In the genomic region with DNA sequence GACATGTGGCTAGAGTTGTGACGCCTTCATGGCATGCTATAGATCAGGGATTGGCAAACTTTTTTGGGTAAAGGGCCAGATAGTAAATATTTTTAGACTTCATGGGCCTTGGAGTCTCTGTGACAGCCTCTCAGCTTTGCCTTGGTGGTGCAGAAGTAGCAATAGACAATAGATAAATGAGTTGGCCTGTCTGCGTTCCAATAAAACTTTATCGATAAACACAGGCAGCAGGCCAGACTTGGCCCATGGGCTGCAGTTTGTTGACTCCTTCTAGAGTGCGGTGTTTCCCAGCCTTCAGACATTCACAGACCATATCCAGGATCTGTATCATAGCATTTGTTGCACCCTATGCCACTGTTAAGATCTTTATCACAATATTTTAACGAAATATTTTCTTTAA, we compare ENCODE assay signal across 27 cellular contexts.
"Had no signal": no experiment of that assay in that cellular context is flagged by ENCODE, and none has a peak within 500 bp of the region (broad histone marks: within the 10 kb centered on the region; RNA-seq: fewer than 3 reads in every experiment).

No MANE protein-coding gene starts in this region.

- ATAC-seq: left colon; left lung; lower lobe of right lung; naive thymus-derived CD8-positive, alpha-beta T cell; psoas muscle; sciatic nerve; stimulated activated naive B cell treated with anti-CD40 and anti-IgM and Interleukin-4, amounts not matched to agents 10 μg/mL and 1 μg/mL and 100 μg/mL, for 72 hours; stimulated activated naive CD8-positive, alpha-beta T cell treated with anti-CD3 and anti-CD28 coated beads, Interleukin-15, Interleukin-2, amounts not matched to agents 100 U/mL and 50 U/mL, for 24 hours had no signal

- H3K27me3 Mint-ChIP-seq: stimulated activated naive B cell treated with anti-CD40 and anti-IgM and Interleukin-4, amounts not matched to agents 10 μg/mL and 1 μg/mL and 100 μg/mL, for 72 hours had no signal

- H3K27ac ChIP-seq: left lung, lower lobe of right lung, parathyroid adenoma, psoas muscle, skin epidermis, stomach, testis, thyroid gland, transverse colon, upper lobe of left lung had no signal

- H3K9me3 Mint-ChIP-seq: immature natural killer cell; naive thymus-derived CD8-positive, alpha-beta T cell; nephron; neural crest cell had no signal

- H3K9me3 ChIP-seq: left lung, lower lobe of right lung, psoas muscle, stomach, testis, thyroid gland, transverse colon, upper lobe of left lung had no signal

- H3K79me2 ChIP-seq: parathyroid adenoma had no signal

- H2AFZ ChIP-seq: parathyroid adenoma had no signal

- H3K36me3 ChIP-seq: thyroid gland had no signal

- H3K4me1 ChIP-seq: left lung, lower lobe of right lung, parathyroid adenoma, testis, thyroid gland, upper lobe of left lung had no signal

- DNase-seq: hypothalamus; immature natural killer cell; kidney; left colon; lower lobe of right lung; mammary epithelial cell; mesenchymal stem cell; naive thymus-derived CD8-positive, alpha-beta T cell; nucleus accumbens; psoas muscle; stimulated activated CD4-positive, alpha-beta T cell treated with anti-CD3 and anti-CD28 coated beads, Interleukin-12 subunit alpha, Interleukin-12 subunit beta, amount 100 ng/mL, for 4 hours; stimulated activated CD4-positive, alpha-beta T cell treated with anti-CD3 and anti-CD28 coated beads, Interleukin-15, amount 100 ng/mL, for 24 hours; stimulated activated CD4-positive, alpha-beta T cell treated with anti-CD3 and anti-CD28 coated beads, Interleukin-2, amount 100 ng/mL, for 24 hours; stimulated activated CD4-positive, alpha-beta T cell treated with anti-CD3 and anti-CD28 coated beads, Interleukin-4, amount 100 ng/mL, for 1 hour; stimulated activated naive B cell treated with anti-CD40 and anti-IgM and Interleukin-4, amounts not matched to agents 10 μg/mL and 1 μg/mL and 100 μg/mL, for 72 hours; stimulated activated naive CD8-positive, alpha-beta T cell treated with anti-CD3 and anti-CD28 coated beads, Interleukin-15, Interleukin-2, amounts not matched to agents 100 U/mL and 50 U/mL, for 24 hours; stomach; testis; thyroid gland; transverse colon had no signal

- H3K27me3 ChIP-seq: left lung, stomach, testis, thyroid gland, transverse colon, upper lobe of left lung had no signal

- H3K27ac Mint-ChIP-seq: nephron; stimulated activated naive B cell treated with anti-CD40 and anti-IgM and Interleukin-4, amounts not matched to agents 10 μg/mL and 1 μg/mL and 100 μg/mL, for 72 hours had no signal

- H3K4me3 ChIP-seq: left lung, lower lobe of right lung, psoas muscle, skin epidermis, stomach, testis, thyroid gland, transverse colon, upper lobe of left lung had no signal

- H3K4me1 Mint-ChIP-seq: immature natural killer cell, neural crest cell had no signal

- H3K4me3 Mint-ChIP-seq: immature natural killer cell; naive thymus-derived CD8-positive, alpha-beta T cell; nephron; neural crest cell; stimulated activated naive B cell treated with anti-CD40 and anti-IgM and Interleukin-4, amounts not matched to agents 10 μg/mL and 1 μg/mL and 100 μg/mL, for 72 hours had no signal
